In the genomic region with DNA sequence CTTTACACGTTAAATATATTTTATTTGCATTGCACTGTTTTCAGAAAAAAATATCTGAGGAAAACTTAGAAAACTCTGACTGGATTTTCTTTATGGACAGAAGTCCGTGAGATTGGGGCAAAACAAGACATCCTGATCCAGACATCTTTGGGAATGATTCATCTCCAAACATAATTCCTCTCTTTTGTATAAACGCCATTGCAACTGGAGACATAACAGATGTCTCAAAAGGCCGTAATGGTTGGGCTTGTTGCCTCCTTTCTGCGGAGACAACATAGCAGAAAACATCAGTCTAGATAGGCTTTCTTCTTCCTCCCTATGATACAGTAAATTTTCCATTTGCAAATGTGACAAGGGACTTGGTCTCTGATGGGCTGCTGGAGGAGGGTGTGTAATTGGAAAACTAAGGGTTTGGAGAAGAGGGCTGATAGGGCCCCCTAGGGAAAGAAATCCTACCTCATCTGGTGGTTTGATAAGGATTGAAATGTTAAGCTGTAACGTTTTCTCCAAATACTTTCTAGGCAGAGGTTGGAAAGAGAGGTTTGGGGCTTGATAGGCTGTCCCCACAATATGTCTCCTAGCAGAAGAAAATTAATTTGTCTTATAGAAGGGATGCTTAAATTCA, we compare ENCODE assay signal across 1 cellular context.
TF ChIP-seq lines count a peak whose summit lies in the region.

No MANE protein-coding gene starts in this region.

TF ChIP-seq in WTC11, 78 proteins besides CTCF, POLR2A, EP300 and RAD21 (continued from another document):
- TF ChIP-seq, protein P1, sequence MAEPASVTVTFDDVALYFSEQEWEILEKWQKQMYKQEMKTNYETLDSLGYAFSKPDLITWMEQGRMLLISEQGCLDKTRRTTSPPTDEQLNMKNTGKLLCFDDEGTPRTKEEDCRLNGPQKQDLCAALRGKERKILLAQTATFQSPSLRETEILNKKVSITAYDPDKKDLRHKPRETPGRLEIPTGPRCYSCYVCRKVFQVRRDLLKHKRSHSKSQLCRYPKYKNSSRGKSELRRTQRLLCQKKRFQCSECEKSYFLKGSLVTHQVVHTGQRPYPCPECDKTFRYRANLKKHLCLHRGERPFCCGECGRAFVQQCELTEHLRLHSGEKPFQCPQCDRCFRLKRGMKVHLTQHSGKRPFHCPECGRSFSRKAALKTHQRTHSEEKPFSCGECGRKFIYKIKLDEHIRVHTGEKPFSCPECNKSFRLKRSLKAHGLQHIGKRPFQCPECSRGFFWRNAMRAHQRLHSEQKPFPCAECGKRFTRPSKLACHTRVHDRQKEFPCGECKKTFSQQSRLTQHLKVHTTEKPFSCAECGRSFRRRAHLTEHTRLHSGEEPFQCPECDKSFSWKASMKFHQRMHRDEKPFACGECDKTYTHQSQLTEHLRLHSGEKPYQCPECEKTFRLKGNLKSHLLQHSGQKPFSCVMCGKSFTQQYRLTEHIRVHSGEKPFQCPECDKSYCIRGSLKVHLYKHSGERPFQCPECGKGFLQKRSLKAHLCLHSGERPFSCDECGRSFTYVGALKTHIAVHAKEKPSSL (CRISPR knock-in tag; conservative IDR thresholded peaks at IDR 0.05): no peak
- TF ChIP-seq ZBTB21 (CRISPR knock-in tag; IDR thresholded peaks at IDR 0.05; ENCODE audit: borderline replicate concordance) (no peak), NFATC4 (CRISPR knock-in tag; IDR thresholded peaks at IDR 0.05) (no peak), SP1 (CRISPR knock-in tag; conservative IDR thresholded peaks at IDR 0.05) (no peak), ETV6 (CRISPR knock-in tag; IDR thresholded peaks at IDR 0.05) (no peak)
- TF ChIP-seq, protein P2, sequence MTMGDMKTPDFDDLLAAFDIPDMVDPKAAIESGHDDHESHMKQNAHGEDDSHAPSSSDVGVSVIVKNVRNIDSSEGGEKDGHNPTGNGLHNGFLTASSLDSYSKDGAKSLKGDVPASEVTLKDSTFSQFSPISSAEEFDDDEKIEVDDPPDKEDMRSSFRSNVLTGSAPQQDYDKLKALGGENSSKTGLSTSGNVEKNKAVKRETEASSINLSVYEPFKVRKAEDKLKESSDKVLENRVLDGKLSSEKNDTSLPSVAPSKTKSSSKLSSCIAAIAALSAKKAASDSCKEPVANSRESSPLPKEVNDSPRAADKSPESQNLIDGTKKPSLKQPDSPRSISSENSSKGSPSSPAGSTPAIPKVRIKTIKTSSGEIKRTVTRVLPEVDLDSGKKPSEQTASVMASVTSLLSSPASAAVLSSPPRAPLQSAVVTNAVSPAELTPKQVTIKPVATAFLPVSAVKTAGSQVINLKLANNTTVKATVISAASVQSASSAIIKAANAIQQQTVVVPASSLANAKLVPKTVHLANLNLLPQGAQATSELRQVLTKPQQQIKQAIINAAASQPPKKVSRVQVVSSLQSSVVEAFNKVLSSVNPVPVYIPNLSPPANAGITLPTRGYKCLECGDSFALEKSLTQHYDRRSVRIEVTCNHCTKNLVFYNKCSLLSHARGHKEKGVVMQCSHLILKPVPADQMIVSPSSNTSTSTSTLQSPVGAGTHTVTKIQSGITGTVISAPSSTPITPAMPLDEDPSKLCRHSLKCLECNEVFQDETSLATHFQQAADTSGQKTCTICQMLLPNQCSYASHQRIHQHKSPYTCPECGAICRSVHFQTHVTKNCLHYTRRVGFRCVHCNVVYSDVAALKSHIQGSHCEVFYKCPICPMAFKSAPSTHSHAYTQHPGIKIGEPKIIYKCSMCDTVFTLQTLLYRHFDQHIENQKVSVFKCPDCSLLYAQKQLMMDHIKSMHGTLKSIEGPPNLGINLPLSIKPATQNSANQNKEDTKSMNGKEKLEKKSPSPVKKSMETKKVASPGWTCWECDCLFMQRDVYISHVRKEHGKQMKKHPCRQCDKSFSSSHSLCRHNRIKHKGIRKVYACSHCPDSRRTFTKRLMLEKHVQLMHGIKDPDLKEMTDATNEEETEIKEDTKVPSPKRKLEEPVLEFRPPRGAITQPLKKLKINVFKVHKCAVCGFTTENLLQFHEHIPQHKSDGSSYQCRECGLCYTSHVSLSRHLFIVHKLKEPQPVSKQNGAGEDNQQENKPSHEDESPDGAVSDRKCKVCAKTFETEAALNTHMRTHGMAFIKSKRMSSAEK (CRISPR knock-in tag; IDR thresholded peaks at IDR 0.05; ENCODE audit: borderline replicate concordance): no peak
TF ChIP-seq in WTC11: peak in this region for 0.
